8 cellular contexts compared by ENCODE assay signal in genomic region chr9:32251539-32251938, GRCh38.
DNase-seq lines count a peak whose midpoint lies in the region; ATAC-seq, FAIRE-seq and TF ChIP-seq lines count a peak whose summit lies in the region.

No MANE protein-coding gene starts in this region.

- DNase-seq in AG08396 (ENCODE audit: low spot score): peak; percentile 22
- peak; percentile 19 for DNase-seq in GM12891 (ENCODE audit: insufficient read length, low spot score)
- peak; percentile 82 for DNase-seq in NCI-H1092 treated with DMSO at 0.1 percent for 48 hours (lab: John Stamatoyannopoulos, UW)
- DNase-seq in SKM-1 (lab: John Stamatoyannopoulos, UW; ENCODE audit: unreplicated experiment): peak; percentile 42
- DNase-seq in dermis blood vessel endothelial cell: peak; percentile 64
- peak; percentile 60 for DNase-seq in middle frontal gyrus (ENCODE audit: extremely low spot score, low spot score)

- FAIRE-seq in GM12891 (lab: Jason Lieb, UNC): peak; percentile 48

- ATAC-seq in HG02763 (IDR thresholded peaks at IDR 0.05; ENCODE audit: unreplicated experiment) (peak; percentile 67), GM19035 (IDR thresholded peaks at IDR 0.05; ENCODE audit: unreplicated experiment) (no peak)

- TF ChIP-seq POLR2A in GM12891 (IDR thresholded peaks at IDR 0.05; ENCODE audit: low read depth, low read length): no peak

TF ChIP-seq in GM12891, 5 proteins besides CTCF, POLR2A, EP300 and RAD21:
- TF ChIP-seq PAX5 (IDR thresholded peaks at IDR 0.05; ENCODE audit: insufficient read depth, low read length, severe bottlenecking) (no peak), TAF1 (IDR thresholded peaks at IDR 0.05; ENCODE audit: low read depth, low read length) (no peak), SPI1 (IDR thresholded peaks at IDR 0.05; ENCODE audit: low read depth, low read length) (no peak), POU2F2 (IDR thresholded peaks at IDR 0.05; ENCODE audit: low read depth, low read length) (no peak), POLR2AphosphoS5 (IDR thresholded peaks at IDR 0.05; ENCODE audit: low read depth, low read length) (no peak)

Comparison
In these comparisons a context has a peak if more than half of its experiments do, and no peak if none do; other contexts are left out.
1. DNase-seq: peak in every context shown above with its lines; median percentile 82 in NCI-H1092 treated with DMSO at 0.1 percent for 48 hours; 64 in dermis blood vessel endothelial cell; 60 in middle frontal gyrus; 42 in SKM-1; 22 in AG08396; 19 in GM12891.